In genomic region chr2:241597561-241597960, GRCh38 we compare ENCODE assay signal across 22 cellular contexts. TPM values are rescaled to one million over a fixed set of nuclear protein-coding genes. Genes with fewer than 3 reads are reported as not detected.
DNase-seq lines count a peak whose midpoint lies in the region; ATAC-seq, FAIRE-seq and TF ChIP-seq lines count a peak whose summit lies in the region.
"Had no signal": no experiment of that assay in that cellular context is flagged by ENCODE, and none has a peak within 500 bp of the region (broad histone marks: within the 10 kb centered on the region; RNA-seq: fewer than 3 reads in every experiment).

No MANE protein-coding gene starts in this region.

- H3K27me3 ChIP-seq in GM23338 (ENCODE audit: insufficient read depth): no peaks in the 10 kb centered on the region
- no peaks in the 10 kb centered on the region for H3K27me3 ChIP-seq in GM12878 (replicated peaks in 1 of 2; ENCODE audit: control insufficient read depth in 2 of 2, insufficient read depth in 2 of 2, low read length in 1 of 2)
- H3K27me3 ChIP-seq in osteoblast (ENCODE audit: insufficient read depth, low read length): no peaks in the 10 kb centered on the region

- CTCF ChIA-PET in GM12878 (lab: Yijun Ruan, JAX): interaction anchor here (0.6 to 1.7 kb wide), 7 partner anchors 13 to 488 kb away, joined by 3 to 7 read pairs (median 3); no protein-coding TSS in a partner anchor
- CTCF ChIA-PET in Calu3 (lab: Charles Lee): interaction anchor here (1.3 to 1.5 kb wide), 2 partner anchors 13 to 39 kb away, joined by 4 to 9 read pairs; partner anchors contain the start of gene BOK

- ATAC-seq in GM23338: no peak
- ATAC-seq in GM12878: no peak
- no peak for ATAC-seq in sciatic nerve
- ATAC-seq: A549, HepG2 had no signal

- DNase-seq in GM23338 (ENCODE audit: low spot score): no peak
- no peak for DNase-seq in GM12878 (ENCODE audit: low read depth, low spot score)
- peak; percentile 50 for DNase-seq in osteoblast (ENCODE audit: insufficient read length, low spot score, missing footprints)
- DNase-seq in sciatic nerve (ENCODE audit: low spot score): peak; percentile 26
- no peak for DNase-seq in coronary artery (ENCODE audit: low spot score)
- DNase-seq in NCI-H146 (lab: John Stamatoyannopoulos, UW): no peak
- no peak for DNase-seq in stimulated activated CD4-positive, alpha-beta T cell treated with anti-CD3 and anti-CD28 coated beads, Interleukin-4, amount 100 ng/mL, for 1 hour
- DNase-seq in Calu3: no peak
- DNase-seq: AML-193; Caco-2; CD4-positive, alpha-beta T cell; DMS153; DMS79; GDM1; GM23248; HCEC 1CT had no signal

- RAD21 ChIA-PET in GM12878 (lab: Charles Lee; ENCODE audit: unreplicated experiment): interaction anchor here (0.8 kb wide), 1 partner anchor 305 kb away, joined by 5 read pairs; no protein-coding TSS in a partner anchor

- no peaks in the 10 kb centered on the region for H3K9me3 ChIP-seq in GM12878 (replicated peaks; ENCODE audit: control insufficient read depth, insufficient read depth, low read length)
- no peaks in the 10 kb centered on the region for H3K9me3 ChIP-seq in osteoblast (ENCODE audit: low read depth, low read length)
- H3K9me3 ChIP-seq: A549, Caco-2 had no signal

- no peak overlapping the region for H3K4me3 ChIP-seq in GM23338
- H3K4me3 ChIP-seq in GM12878: no peak overlapping the region
- no peak overlapping the region for H3K4me3 ChIP-seq in osteoblast (ENCODE audit: insufficient read depth, low read length)
- H3K4me3 ChIP-seq in coronary artery: no peak overlapping the region
- H3K4me3 ChIP-seq: A549, GM23248 had no signal

- H3K9ac ChIP-seq in GM12878 (ENCODE audit: control insufficient read depth, insufficient read depth, low read length): no peak overlapping the region
- H3K9ac ChIP-seq: GM23248 had no signal

- SMC1A ChIA-PET in GM12878 (lab: Charles Lee; ENCODE audit: uncharacterized antibody, unreplicated experiment): no interaction called here

- H3K4me3 Mint-ChIP-seq in GM23338 (no peak overlapping the region), Calu3 (ENCODE audit: low read depth, unreplicated experiment) (no peak overlapping the region)
- H3K4me3 Mint-ChIP-seq: CD4-positive, alpha-beta T cell; IgD-negative memory B cell had no signal

- in situ Hi-C loops in GM12878 (cut with MboI): no loop called here

- no peak for FAIRE-seq in GM12878 (lab: Jason Lieb, UNC)
- FAIRE-seq: A549, H54 had no signal

- H3K9me3 Mint-ChIP-seq in GM23338 (no peaks in the 10 kb centered on the region), Calu3 (ENCODE audit: low read depth, unreplicated experiment) (no peaks in the 10 kb centered on the region)
- H3K9me3 Mint-ChIP-seq: CD4-positive, alpha-beta T cell; IgD-negative memory B cell had no signal

- H3K36me3 ChIP-seq in GM23338 (ENCODE audit: insufficient read depth) (peaks cover 7% of the 10 kb centered on the region), GM12878 (ENCODE audit: control insufficient read depth in 2 of 2, insufficient read depth in 2 of 2, low read length in 1 of 2) (peaks cover 10 to 14% of the 10 kb centered on the region in 2 experiments), osteoblast (ENCODE audit: insufficient read depth, low read length) (peaks cover 27% of the 10 kb centered on the region)

- H3K4me1 Mint-ChIP-seq in GM23338: no peaks in the 10 kb centered on the region
- no peaks in the 10 kb centered on the region for H3K4me1 Mint-ChIP-seq in Calu3 (ENCODE audit: low read depth, unreplicated experiment)

- TF ChIP-seq CTCF in GM23338 (conservative IDR thresholded peaks at IDR 0.05; ENCODE audit: low read depth in 2 of 2) (no peak), GM12878 (IDR thresholded peaks at IDR 0.05 in 2 of 3, conservative IDR thresholded peaks at IDR 0.05 in 1 of 3; ENCODE audit: control insufficient read depth in 2 of 3, extremely low read depth in 1 of 3, insufficient read depth in 1 of 3, low read depth in 3 of 3, low read length in 3 of 3) (no peak), osteoblast (IDR thresholded peaks at IDR 0.05; ENCODE audit: extremely low read depth, low read depth, low read length) (no peak), coronary artery (IDR thresholded peaks at IDR 0.05) (no peak), Calu3 (IDR thresholded peaks at IDR 0.05; ENCODE audit: unreplicated experiment) (no peak)

- 100% methylated on average over 6 of the region's 6 CpGs for WGBS in GM12878 (ENCODE audit: insufficient coverage, insufficient replicate concordance, low lambda C conversion rate, missing lambda C conversion rate)

- BruUV-seq in GM12878 (replicated peaks; lab: Mats Ljungman, UMichigan): TSS peak; percentile 42
- no TSS peak for BruUV-seq in Calu3 (replicated peaks; lab: Mats Ljungman, UMichigan)

- TF ChIP-seq EP300 in GM12878 (IDR thresholded peaks at IDR 0.05; ENCODE audit: borderline replicate concordance in 1 of 2, control insufficient read depth in 1 of 2, low read depth in 2 of 2, low read length in 2 of 2): no peak

- H3K79me2 ChIP-seq in GM23338 (replicated peaks; ENCODE audit: insufficient read depth) (0 out of 2 replicates have a peak, but pooled peaks cover 3% of the 10 kb centered on the region), GM12878 (ENCODE audit: control insufficient read depth, insufficient read depth, low read length) (no peaks in the 10 kb centered on the region), osteoblast (ENCODE audit: insufficient read depth, low read length) (no peaks in the 10 kb centered on the region)

- H4K20me1 ChIP-seq in GM23338 (replicated peaks; ENCODE audit: insufficient read depth) (peaks cover 2% of the 10 kb centered on the region; the same call in 1 of the 2 replicates), GM12878 (ENCODE audit: control insufficient read depth, insufficient read depth) (no peaks in the 10 kb centered on the region), osteoblast (ENCODE audit: insufficient read depth, low read length) (peaks cover 3% of the 10 kb centered on the region)

- POLR2A ChIA-PET in GM12878 (lab: Charles Lee): no interaction called here

- H3K27ac Mint-ChIP-seq in GM23338 (0 out of 2 replicates have a peak overlapping the region, but pooled peaks have one; percentile 45), Calu3 (ENCODE audit: unreplicated experiment) (no peak overlapping the region)
- H3K27ac Mint-ChIP-seq: CD4-positive, alpha-beta T cell; IgD-negative memory B cell had no signal

- intact Hi-C loops in GM12878 (cut with micrococcal nuclease; ENCODE audit: unreplicated experiment): no loop called here
- intact Hi-C loops in sciatic nerve (cut with DNase I): no loop called here
- intact Hi-C loops in Calu3 (cut with micrococcal nuclease; ENCODE audit: unreplicated experiment): loop anchor here (5.0 kb wide), 1 partner anchor 90 kb away; the partner anchor contains the start of gene STK25

- no peak overlapping the region for H2AFZ ChIP-seq in GM23338
- no peak overlapping the region for H2AFZ ChIP-seq in GM12878 (ENCODE audit: control insufficient read depth, low read depth, low read length)
- no peak overlapping the region for H2AFZ ChIP-seq in osteoblast (ENCODE audit: low read length)
- H2AFZ ChIP-seq: GM23248 had no signal

- H3K27me3 Mint-ChIP-seq in GM23338 (ENCODE audit: insufficient read depth, low read depth, poor library complexity) (peaks cover 5% of the 10 kb centered on the region), Calu3 (ENCODE audit: unreplicated experiment) (no peaks in the 10 kb centered on the region)
- H3K27me3 Mint-ChIP-seq: CD4-positive, alpha-beta T cell; IgD-negative memory B cell had no signal

- TF ChIP-seq POLR2A in GM12878 (IDR thresholded peaks at IDR 0.05; ENCODE audit: low read depth, low read length): no peak

- H3K36me3 Mint-ChIP-seq in GM23338 (ENCODE audit: low read depth): peaks cover 38% of the 10 kb centered on the region
- peaks cover 32% of the 10 kb centered on the region for H3K36me3 Mint-ChIP-seq in Calu3 (ENCODE audit: insufficient read depth, unreplicated experiment)

- no peaks in the 10 kb centered on the region for H3F3A ChIP-seq in GM23338 (replicated peaks; ENCODE audit: low read depth)

- H3K4me1 ChIP-seq in GM23338 (ENCODE audit: insufficient read depth) (no peaks in the 10 kb centered on the region), GM12878 (ENCODE audit: control insufficient read depth, insufficient read depth, low read length) (no peaks in the 10 kb centered on the region), osteoblast (ENCODE audit: insufficient read depth, low read length) (peaks cover 3% of the 10 kb centered on the region)
- H3K4me1 ChIP-seq: A549, Caco-2 had no signal

- H3K4me2 ChIP-seq in GM23338 (no peak overlapping the region), GM12878 (ENCODE audit: control insufficient read depth, insufficient read depth) (no peak overlapping the region), osteoblast (ENCODE audit: insufficient read depth, low read length) (no peak overlapping the region)
- H3K4me2 ChIP-seq: A549 had no signal

- H3K27ac ChIP-seq in GM23338 (ENCODE audit: low read depth) (0 out of 2 replicates have a peak overlapping the region, but pooled peaks have one; percentile 26), GM12878 (ENCODE audit: control insufficient read depth, insufficient read depth) (no peak overlapping the region), osteoblast (ENCODE audit: low read depth, low read length) (no peak overlapping the region), coronary artery (no peak overlapping the region)
- H3K27ac ChIP-seq: 22Rv1, A549, C4-2B, GM23248 had no signal

- no peaks in the 10 kb centered on the region for H3K9me2 ChIP-seq in GM23338 (ENCODE audit: insufficient read depth)

- TF ChIP-seq RAD21 in GM12878 (IDR thresholded peaks at IDR 0.05; ENCODE audit: insufficient read depth, low read depth, low read length): no peak

RNA-seq across cellular contexts. Expression of gene BOK, which starts 39.0 kb away (rescaled TPM):
- 33.4 and 36.7 TPM in 2 replicates for total RNA-seq in GM23338 (2014; rRNA removed; shearing (Covaris generic))
- polyA plus RNA-seq in GM23338 (2016; fragmentation: Nextera tagmentation; extraction: Ambion mirVana): 13.5 and 13.6 TPM in 2 replicates
- total RNA-seq in GM12878 (2013; cell fraction: nucleolus; rRNA removed): not detected in 2 replicates
- not detected in 2 replicates for total RNA-seq in GM12878 (2014; rRNA removed)
- total RNA-seq in GM12878 (2014; rRNA removed; fragmentation: Illumina TruSeq; extraction: Trizol): 0.04 TPM in 1 of 2 replicates, not detected in the other
- 0.08 and 0.15 TPM in 2 replicates for total RNA-seq in GM12878 (2021)
- polyA plus RNA-seq in GM12878 (2011; ENCODE audit: low read depth): 0.09 TPM
- polyA plus RNA-seq in GM12878 (2011; rRNA removed): not detected in 2 replicates
- polyA plus RNA-seq in GM12878 (2011; cell fraction: cytosol; rRNA removed): not detected in 2 replicates
- not detected in 2 replicates for polyA plus RNA-seq in GM12878 (2011; cell fraction: nucleus; rRNA removed)
- 0.07 TPM in 2 replicates for polyA plus RNA-seq in GM12878 (2012)
- polyA plus RNA-seq in GM12878 (2014; fragmentation: Illumina TruSeq; extraction: Trizol): not detected in 2 replicates
- not detected for polyA plus RNA-seq in GM12878 (2014; fragmentation: Nextera tagmentation; extraction: Ambion mirVana)
- polyA plus RNA-seq in GM12878 (2014; rRNA removed): 0.09 TPM in 1 of 2 replicates, not detected in the other
- polyA plus RNA-seq in GM12878 (2016; fragmentation: Nextera tagmentation; extraction: Ambion mirVana): under 1 TPM in 1 of 2 experiments, not detected in 1; 0.12 TPM
- polyA minus RNA-seq in GM12878 (2011; rRNA and poly(A)+ RNA removed): not detected in 2 replicates
- polyA minus RNA-seq in GM12878 (2011; cell fraction: cytosol; rRNA and poly(A)+ RNA removed): 0.52 and 0.53 TPM in 2 replicates
- 0.19 TPM in 1 of 2 replicates, not detected in the other for polyA minus RNA-seq in GM12878 (2011; cell fraction: nucleus; rRNA and poly(A)+ RNA removed)
- 33.3 and 41.3 TPM in 2 replicates for total RNA-seq in osteoblast
- total RNA-seq in sciatic nerve: 31.1 TPM
- 30.1 and 35.0 TPM in 2 replicates for total RNA-seq in Calu3 (2022)
- total RNA-seq: CD4-positive, alpha-beta T cell had no signal

RNA-seq across cellular contexts. Expression of gene THAP4, which starts 39.4 kb away (rescaled TPM):
- 80.4 and 81.6 TPM in 2 replicates for total RNA-seq in GM23338 (2014; rRNA removed; shearing (Covaris generic))
- polyA plus RNA-seq in GM23338 (2016; fragmentation: Nextera tagmentation; extraction: Ambion mirVana): 62.9 and 74.0 TPM in 2 replicates
- total RNA-seq in GM12878 (2013; cell fraction: nucleolus; rRNA removed): 27.7 and 29.9 TPM in 2 replicates
- 54.1 and 67.7 TPM in 2 replicates for total RNA-seq in GM12878 (2014; rRNA removed)
- total RNA-seq in GM12878 (2014; rRNA removed; fragmentation: Illumina TruSeq; extraction: Trizol): 33.4 and 40.5 TPM in 2 replicates
- 54.5 and 55.0 TPM in 2 replicates for total RNA-seq in GM12878 (2021)
- polyA plus RNA-seq in GM12878 (2011; ENCODE audit: low read depth): 24.1 TPM
- 12.2 and 31.2 TPM in 2 replicates for polyA plus RNA-seq in GM12878 (2011; rRNA removed)
- polyA plus RNA-seq in GM12878 (2011; cell fraction: cytosol; rRNA removed): 42.6 and 55.7 TPM in 2 replicates
- polyA plus RNA-seq in GM12878 (2011; cell fraction: nucleus; rRNA removed): 29.3 and 37.3 TPM in 2 replicates
- polyA plus RNA-seq in GM12878 (2012): 33.3 and 37.8 TPM in 2 replicates
- polyA plus RNA-seq in GM12878 (2014; fragmentation: Illumina TruSeq; extraction: Trizol): 5.8 and 32.0 TPM in 2 replicates
- 10 to 100 TPM; 12.9 to 22.7 TPM for polyA plus RNA-seq in GM12878 (2014; fragmentation: Nextera tagmentation; extraction: Ambion mirVana)
- 63.6 and 68.8 TPM in 2 replicates for polyA plus RNA-seq in GM12878 (2014; rRNA removed)
- polyA plus RNA-seq in GM12878 (2016; fragmentation: Nextera tagmentation; extraction: Ambion mirVana): 10 to 100 TPM; 48.5 to 49.3 TPM
- 32.8 and 41.6 TPM in 2 replicates for polyA minus RNA-seq in GM12878 (2011; rRNA and poly(A)+ RNA removed)
- polyA minus RNA-seq in GM12878 (2011; cell fraction: cytosol; rRNA and poly(A)+ RNA removed): 20.6 and 22.6 TPM in 2 replicates
- polyA minus RNA-seq in GM12878 (2011; cell fraction: nucleus; rRNA and poly(A)+ RNA removed): 8.9 and 17.8 TPM in 2 replicates
- 43.3 and 43.4 TPM in 2 replicates for total RNA-seq in osteoblast
- total RNA-seq in sciatic nerve: 37.7 TPM
- total RNA-seq in Calu3 (2022): 53.6 and 57.5 TPM in 2 replicates

RNA-seq across cellular contexts. Expression of gene ATG4B, which starts 39.9 kb away (rescaled TPM):
- total RNA-seq in GM23338 (2014; rRNA removed; shearing (Covaris generic)): 102 and 103 TPM in 2 replicates
- polyA plus RNA-seq in GM23338 (2016; fragmentation: Nextera tagmentation; extraction: Ambion mirVana): 104 and 116 TPM in 2 replicates
- total RNA-seq in GM12878 (2013; cell fraction: nucleolus; rRNA removed): 143 and 171 TPM in 2 replicates
- total RNA-seq in GM12878 (2014; rRNA removed): 59.6 and 76.2 TPM in 2 replicates
- total RNA-seq in GM12878 (2014; rRNA removed; fragmentation: Illumina TruSeq; extraction: Trizol): 29.2 and 36.7 TPM in 2 replicates
- 61.0 and 69.2 TPM in 2 replicates for total RNA-seq in GM12878 (2021)
- 34.4 TPM for polyA plus RNA-seq in GM12878 (2011; ENCODE audit: low read depth)
- 45.8 and 84.1 TPM in 2 replicates for polyA plus RNA-seq in GM12878 (2011; rRNA removed)
- 77.3 and 96.6 TPM in 2 replicates for polyA plus RNA-seq in GM12878 (2011; cell fraction: cytosol; rRNA removed)
- 512 and 516 TPM in 2 replicates for polyA plus RNA-seq in GM12878 (2011; cell fraction: nucleus; rRNA removed)
- 52.9 and 59.3 TPM in 2 replicates for polyA plus RNA-seq in GM12878 (2012)
- 35.9 and 60.7 TPM in 2 replicates for polyA plus RNA-seq in GM12878 (2014; fragmentation: Illumina TruSeq; extraction: Trizol)
- 1 to 10 TPM; 5.8 to 9.3 TPM for polyA plus RNA-seq in GM12878 (2014; fragmentation: Nextera tagmentation; extraction: Ambion mirVana)
- polyA plus RNA-seq in GM12878 (2014; rRNA removed): 70.7 and 75.3 TPM in 2 replicates
- 10 to 100 TPM; 73.2 to 76.1 TPM for polyA plus RNA-seq in GM12878 (2016; fragmentation: Nextera tagmentation; extraction: Ambion mirVana)
- 71.2 and 80.3 TPM in 2 replicates for polyA minus RNA-seq in GM12878 (2011; rRNA and poly(A)+ RNA removed)
- polyA minus RNA-seq in GM12878 (2011; cell fraction: cytosol; rRNA and poly(A)+ RNA removed): 28.2 and 28.9 TPM in 2 replicates
- polyA minus RNA-seq in GM12878 (2011; cell fraction: nucleus; rRNA and poly(A)+ RNA removed): 68.9 and 96.3 TPM in 2 replicates
- 42.7 and 48.0 TPM in 2 replicates for total RNA-seq in osteoblast
- 92.6 TPM for total RNA-seq in sciatic nerve
- total RNA-seq in Calu3 (2022): 93.0 and 95.3 TPM in 2 replicates

Comparison
In these comparisons a context has a peak if more than half of its experiments do, and no peak if none do; other contexts are left out.
1. DNase-seq: peak in osteoblast (single experiment) and sciatic nerve (single experiment); none in GM23338 (single experiment), GM12878 (single experiment), coronary artery (single experiment), NCI-H146 (single experiment), stimulated activated CD4-positive, alpha-beta T cell treated with anti-CD3 and anti-CD28 coated beads, Interleukin-4, amount 100 ng/mL, for 1 hour (single experiment) and Calu3 (single experiment).
2. RNA of gene BOK, which starts 39.0 kb away (total RNA-seq): 33.3 to 41.3 TPM in osteoblast, 33.4 to 36.7 TPM in GM23338, 31.1 TPM in sciatic nerve (single experiment) and 30.1 to 35.0 TPM in Calu3; 0.04 to 0.15 TPM in GM12878; every median in the first group is over 10 times any median in the second.